ENCODE assay signal across 18 cellular contexts in genomic region chr11:12798609-12799011, GRCh38.
DNase-seq lines count a peak whose midpoint lies in the region; ATAC-seq, FAIRE-seq and TF ChIP-seq lines count a peak whose summit lies in the region.
"Had no signal": no experiment of that assay in that cellular context is flagged by ENCODE, and none has a peak within 500 bp of the region (broad histone marks: within the 10 kb centered on the region; RNA-seq: fewer than 3 reads in every experiment).

No MANE protein-coding gene starts in this region.

- peaks cover 58% of the 10 kb centered on the region for H3K36me3 Mint-ChIP-seq in Caco-2 (ENCODE audit: insufficient read depth, unreplicated experiment)

- WGBS in pancreas, 2 donors = 36 to 37% methylated on average over 4 of the region's 4 CpGs

- DNase-seq in Caco-2 (no peak), NCI-H1105 treated with DMSO at 0.1 percent for 48 hours (lab: John Stamatoyannopoulos, UW) (peak; percentile 60), bronchial epithelial cell (ENCODE audit: low read depth) (peak; percentile 71), pancreas (no peak), NCI-H510A treated with DMSO at 0.1 percent for 48 hours (lab: John Stamatoyannopoulos, UW) (no peak), DMS53 treated with DMSO at 0.1 percent for 48 hours (lab: John Stamatoyannopoulos, UW; ENCODE audit: unreplicated experiment) (no peak)
- DNase-seq in activated CD4-positive, alpha-beta T cell treated with anti-CD3 and anti-CD28 coated beads for 4 hours = no peak
- no peak for DNase-seq in stimulated activated CD4-positive, alpha-beta T cell treated with anti-CD3 and anti-CD28 coated beads, Interleukin-1b, Interleukin-23, amount 100 ng/mL, for 48 hours
- DNase-seq: activated CD4-positive, alpha-beta memory T cell treated with anti-CD3 and anti-CD28 coated beads, Interleukin-2, amount 10 ng/mL, durations not matched to agents 7 days and 5 days; AML-193; dermis blood vessel endothelial cell; DND-41; MV-4-11; NCI-H524; nucleus accumbens; T1000 had no signal

- H3K9me3 Mint-ChIP-seq in Caco-2 (ENCODE audit: unreplicated experiment) = no peaks in the 10 kb centered on the region
- H3K9me3 Mint-ChIP-seq: activated CD4-positive, alpha-beta memory T cell treated with anti-CD3 and anti-CD28 coated beads, Interleukin-2, amount 10 ng/mL, durations not matched to agents 7 days and 5 days; activated T-helper 2 cell treated with anti-CD3 and anti-CD28 coated beads, Interferon-gamma antibody, Interleukin-2, Interleukin-4, amounts not matched to agents 10 μg/mL and 5 μg/mL and 100 μg/mL, durations not matched to agents 14 hours and 24 hours and 36 hours had no signal

- H3K4me1 ChIP-seq in Caco-2 (peaks cover 58% of the 10 kb centered on the region), pancreas (peaks cover 45 to 51% (median 49%) of the 10 kb centered on the region in 3 donors)

- peak overlapping the region; percentile 98 for H3K27ac Mint-ChIP-seq in Caco-2 (ENCODE audit: unreplicated experiment)
- H3K27ac Mint-ChIP-seq: activated CD4-positive, alpha-beta memory T cell treated with anti-CD3 and anti-CD28 coated beads, Interleukin-2, amount 10 ng/mL, durations not matched to agents 7 days and 5 days; activated T-helper 2 cell treated with anti-CD3 and anti-CD28 coated beads, Interferon-gamma antibody, Interleukin-2, Interleukin-4, amounts not matched to agents 10 μg/mL and 5 μg/mL and 100 μg/mL, durations not matched to agents 14 hours and 24 hours and 36 hours had no signal

- no peaks in the 10 kb centered on the region for H3K9me3 ChIP-seq in Caco-2
- H3K9me3 ChIP-seq in pancreas = no peaks in the 10 kb centered on the region

- H3K4me1 Mint-ChIP-seq in Caco-2 (ENCODE audit: low read depth, unreplicated experiment) = peaks cover 59% of the 10 kb centered on the region
- H3K4me1 Mint-ChIP-seq: activated CD4-positive, alpha-beta memory T cell treated with anti-CD3 and anti-CD28 coated beads, Interleukin-2, amount 10 ng/mL, durations not matched to agents 7 days and 5 days had no signal

- H3K36me3 ChIP-seq in Caco-2 (ENCODE audit: control insufficient read depth, insufficient read depth, low read length) (no peaks in the 10 kb centered on the region), bronchial epithelial cell (ENCODE audit: control insufficient read depth, insufficient read depth, low read length) (peaks cover 2% of the 10 kb centered on the region), pancreas (no peaks in the 10 kb centered on the region)

- CTCF ChIA-PET in Caco-2 (lab: Charles Lee) = no interaction called here

- POLR2A ChIA-PET in Caco-2 (lab: Charles Lee) = no interaction called here

- FAIRE-seq in bronchial epithelial cell (lab: Jason Lieb, UNC) (no peak), pancreas (lab: Jason Lieb, UNC) (no peak)
- FAIRE-seq: GM12878 had no signal

- H3K27me3 Mint-ChIP-seq in Caco-2 (ENCODE audit: insufficient read depth, unreplicated experiment) = no peaks in the 10 kb centered on the region

- H3K4me3 Mint-ChIP-seq in Caco-2 (ENCODE audit: unreplicated experiment) = no peak overlapping the region
- H3K4me3 Mint-ChIP-seq: activated CD4-positive, alpha-beta memory T cell treated with anti-CD3 and anti-CD28 coated beads, Interleukin-2, amount 10 ng/mL, durations not matched to agents 7 days and 5 days had no signal

- intact Hi-C loops in Caco-2 (cut with micrococcal nuclease; ENCODE audit: unreplicated experiment) = no loop called here
- intact Hi-C loops in pancreas (cut with DNase I) = loop anchor here in 1 of 3 donors (10.0 kb wide), 1 partner anchor 114 kb away; no protein-coding TSS in a partner anchor

- H3K27me3 ChIP-seq in Caco-2 (replicated peaks; ENCODE audit: control insufficient read depth, insufficient read depth, low read length) (no peaks in the 10 kb centered on the region), bronchial epithelial cell (ENCODE audit: control insufficient read depth, insufficient read depth, low read length) (no peaks in the 10 kb centered on the region), pancreas (no peaks in the 10 kb centered on the region)

- H3K4me3 ChIP-seq in Caco-2 (ENCODE audit: low read depth, low read length) (no peak overlapping the region), bronchial epithelial cell (ENCODE audit: low read depth, low read length) (no peak overlapping the region), pancreas (no peak overlapping the region)
- H3K4me3 ChIP-seq: GM12878 had no signal

- no peak for ATAC-seq in pancreas
- ATAC-seq: GM12878 had no signal

- no TSS peak for BruUV-seq in Caco-2 (replicated peaks; lab: Mats Ljungman, UMichigan)

- TF ChIP-seq CTCF in Caco-2 (IDR thresholded peaks at IDR 0.05; ENCODE audit: insufficient read depth in 1 of 2, low read depth in 1 of 2, low read length in 1 of 2, severe bottlenecking in 1 of 2, unreplicated experiment in 1 of 2) (no peak), bronchial epithelial cell (IDR thresholded peaks at IDR 0.05; ENCODE audit: insufficient read depth, low read length, severe bottlenecking) (no peak), pancreas (IDR thresholded peaks at IDR 0.05) (no peak)

- H3K27ac ChIP-seq in pancreas = peak overlapping the region in 3 of 4 donors; percentile 7 to 87 (median 80)

Comparison
In these comparisons a context has a peak if more than half of its experiments do, and no peak if none do; other contexts are left out.
1. DNase-seq: peak in NCI-H1105 treated with DMSO at 0.1 percent for 48 hours (single experiment) and bronchial epithelial cell (single experiment); none in Caco-2 (0 of 2), pancreas (0 of 6), activated CD4-positive, alpha-beta T cell treated with anti-CD3 and anti-CD28 coated beads for 4 hours (0 of 2), NCI-H510A treated with DMSO at 0.1 percent for 48 hours (single experiment), stimulated activated CD4-positive, alpha-beta T cell treated with anti-CD3 and anti-CD28 coated beads, Interleukin-1b, Interleukin-23, amount 100 ng/mL, for 48 hours (single experiment) and DMS53 treated with DMSO at 0.1 percent for 48 hours (single experiment).